35 cellular contexts compared by ENCODE assay signal in genomic region chr14:76678244-76678643, GRCh38.
"Had no signal": no experiment of that assay in that cellular context is flagged by ENCODE, and none has a peak within 500 bp of the region (broad histone marks: within the 10 kb centered on the region; RNA-seq: fewer than 3 reads in every experiment).

No MANE protein-coding gene starts in this region.

- H3K4me3 ChIP-seq: MG63 had no signal

- H3K27me3 ChIP-seq: MG63 had no signal

- DNase-seq: Karpas-422, Kasumi-1, MG63, MM.1S, MV-4-11, NCI-H1048, NCI-H1092, NCI-H1092 treated with DMSO at 0.1 percent for 48 hours, NCI-H1105, NCI-H1105 treated with DMSO at 0.1 percent for 48 hours, NCI-H1417, NCI-H1417 treated with DMSO at 0.1 percent for 48 hours, NCI-H1436, NCI-H1436 treated with DMSO at 0.1 percent for 48 hours, NCI-H146, NCI-H1694, NCI-H1694 treated with DMSO at 0.1 percent for 48 hours, NCI-H187, NCI-H187 treated with DMSO at 0.1 percent for 48 hours, NCI-H1930, NCI-H2029, NCI-H2029 treated with DMSO at 0.1 percent for 48 hours, NCI-H2081, NCI-H2081 treated with DMSO at 0.1 percent for 48 hours, NCI-H2107, NCI-H2171, NCI-H2171 treated with DMSO at 0.1 percent for 48 hours, NCI-H2227 treated with DMSO at 0.1 percent for 48 hours, NCI-H226, NCI-H345, NCI-H446, NCI-H446 treated with DMSO at 0.1 percent for 48 hours, NCI-H510A, NCI-H510A treated with DMSO at 0.1 percent for 48 hours, NCI-H524 had no signal
